3 cellular contexts compared by ENCODE assay signal in the genomic region with DNA sequence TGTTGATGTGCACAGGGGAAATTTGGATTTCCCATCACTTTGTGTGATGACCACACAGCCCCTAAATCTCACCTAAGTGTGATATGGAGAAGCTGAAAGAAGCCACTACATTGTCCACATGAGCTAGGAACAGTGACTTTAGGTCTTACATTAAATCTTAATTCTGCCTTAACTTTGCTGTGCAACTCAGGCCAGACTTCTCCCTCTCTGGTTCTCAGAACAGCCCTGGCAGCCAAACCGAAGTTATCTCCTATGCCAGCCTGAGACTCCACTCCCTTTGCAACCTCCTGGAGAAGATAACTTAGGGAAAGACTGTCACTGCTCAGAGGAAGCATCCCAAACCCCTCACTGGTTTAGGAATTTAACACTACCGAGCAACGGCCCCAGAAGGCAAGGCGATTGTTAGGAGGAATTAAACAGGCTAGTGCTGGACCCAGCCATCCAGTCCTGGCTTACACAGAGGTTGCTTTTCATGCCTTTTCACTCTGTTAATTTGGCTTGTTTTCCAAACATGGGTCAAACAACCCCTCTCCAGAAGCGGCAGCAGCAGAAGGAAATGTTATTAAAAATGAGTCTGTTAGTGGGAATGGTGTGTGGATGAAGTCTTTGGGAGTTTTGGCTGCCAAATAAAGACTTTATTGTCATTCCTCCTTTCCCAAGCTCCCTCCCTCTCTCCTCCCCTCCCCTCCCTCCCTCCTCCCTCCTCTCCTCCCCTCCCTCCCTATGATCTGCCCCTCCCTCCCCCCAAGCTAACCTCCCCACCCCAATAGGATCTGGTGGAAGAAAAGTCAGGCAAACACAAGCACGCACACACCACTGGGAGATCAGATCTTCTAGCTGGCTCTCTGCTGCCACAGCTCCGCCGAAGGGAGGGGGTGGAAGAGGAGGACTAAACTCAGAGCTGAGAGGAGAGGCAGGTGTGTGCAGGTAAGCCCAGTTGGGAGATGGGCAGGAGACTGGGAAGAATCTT.
TF ChIP-seq lines count a peak whose summit lies in the region.

PRELP (plus strand) TSS at position 795 of the 970 bp plus-strand sequence. CDS start 7,379 bp downstream, outside the sequence.

TF ChIP-seq in liver, 16 proteins besides CTCF, POLR2A, EP300 and RAD21:
- no peak for TF ChIP-seq GABPA (IDR thresholded peaks at IDR 0.05 in 1 of 2, conservative IDR thresholded peaks at IDR 0.05 in 1 of 2)

TF ChIP-seq in HepG2, 621 proteins besides CTCF, POLR2A, EP300 and RAD21:
- no peak for TF ChIP-seq U2AF2 (IDR thresholded peaks at IDR 0.05; ENCODE audit: low read depth, low read length)
- TF ChIP-seq THAP7 (CRISPR knock-in tag; IDR thresholded peaks at IDR 0.05): no peak
- no peak for TF ChIP-seq SOX6 (IDR thresholded peaks at IDR 0.05)
- no peak for TF ChIP-seq SOX6 (CRISPR knock-in tag; IDR thresholded peaks at IDR 0.05)
- no peak for TF ChIP-seq ZKSCAN8 (CRISPR knock-in tag; IDR thresholded peaks at IDR 0.05; ENCODE audit: borderline replicate concordance)
- TF ChIP-seq THRA (CRISPR knock-in tag; IDR thresholded peaks at IDR 0.05; ENCODE audit: borderline replicate concordance): no peak
- no peak for TF ChIP-seq LBX2 (CRISPR knock-in tag; IDR thresholded peaks at IDR 0.05; ENCODE audit: borderline replicate concordance)
- no peak for TF ChIP-seq RBM39 (IDR thresholded peaks at IDR 0.05; ENCODE audit: low read depth, low read length, poor library complexity, severe bottlenecking)

TF ChIP-seq in H1, 55 proteins besides CTCF, POLR2A, EP300 and RAD21:
- TF ChIP-seq CHD7 (IDR thresholded peaks at IDR 0.05; ENCODE audit: insufficient replicate concordance, low read length) (no peak), TBP (IDR thresholded peaks at IDR 0.05; ENCODE audit: low read depth, low read length) (peak; percentile 33; the same call in 1 of the 2 replicates), KDM1A (IDR thresholded peaks at IDR 0.05; ENCODE audit: borderline replicate concordance, low read length) (peak; percentile 88; the same call in 1 of the 2 replicates), YY1 (IDR thresholded peaks at IDR 0.05; ENCODE audit: low read depth, low read length) (no peak), TAF1 (IDR thresholded peaks at IDR 0.05; ENCODE audit: low read depth, low read length) (peak; percentile 43; the same call in 1 of the 2 replicates), SIRT6 (IDR thresholded peaks at IDR 0.05; ENCODE audit: low read length) (no peak), CBX5 (IDR thresholded peaks at IDR 0.05; ENCODE audit: low read depth, low read length) (no peak)
- TF ChIP-seq, protein P1, sequence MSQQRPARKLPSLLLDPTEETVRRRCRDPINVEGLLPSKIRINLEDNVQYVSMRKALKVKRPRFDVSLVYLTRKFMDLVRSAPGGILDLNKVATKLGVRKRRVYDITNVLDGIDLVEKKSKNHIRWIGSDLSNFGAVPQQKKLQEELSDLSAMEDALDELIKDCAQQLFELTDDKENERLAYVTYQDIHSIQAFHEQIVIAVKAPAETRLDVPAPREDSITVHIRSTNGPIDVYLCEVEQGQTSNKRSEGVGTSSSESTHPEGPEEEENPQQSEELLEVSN (IDR thresholded peaks at IDR 0.05): no peak
